In genomic region chr17:66343531-66344078, GRCh38 we compare ENCODE assay signal across 1 cellular context.
TF ChIP-seq lines count a peak whose summit lies in the region.

No MANE protein-coding gene starts in this region.

TF ChIP-seq in K562, 482 proteins besides CTCF, POLR2A, EP300 and RAD21 (continued from another document and continues in another):
- no peak for TF ChIP-seq DEAF1 (CRISPR knock-in tag; IDR thresholded peaks at IDR 0.05)
- no peak for TF ChIP-seq ELK3 (CRISPR knock-in tag; IDR thresholded peaks at IDR 0.05)
- TF ChIP-seq HCFC1 (IDR thresholded peaks at IDR 0.05; ENCODE audit: low read depth, low read length): peak; percentile 39; the same call in 1 of the 2 replicates
- TF ChIP-seq RREB1 (CRISPR knock-in tag; IDR thresholded peaks at IDR 0.05): peak; percentile 92
- TF ChIP-seq ARNT (IDR thresholded peaks at IDR 0.05): peak; percentile 36 to 89; a peak in 2 of 4 replicates
- 0 out of 2 replicates have a peak, but pooled peaks have one; percentile 46 for TF ChIP-seq ZBTB17 (CRISPR knock-in tag; IDR thresholded peaks at IDR 0.05)
- no peak for TF ChIP-seq ZNF12 (CRISPR knock-in tag; IDR thresholded peaks at IDR 0.05)
- peak in 1 of 2 experiments; percentile 89 for TF ChIP-seq AFF1 (IDR thresholded peaks at IDR 0.05; ENCODE audit: low read depth in 1 of 2, partially characterized antibody in 2 of 2)
- no peak for TF ChIP-seq SMARCB1 (IDR thresholded peaks at IDR 0.05; ENCODE audit: insufficient read length, low read depth)
- peak; percentile 49 for TF ChIP-seq TAF9B (IDR thresholded peaks at IDR 0.05; ENCODE audit: partially characterized antibody)
- no peak for TF ChIP-seq ZBTB9 (CRISPR knock-in tag; IDR thresholded peaks at IDR 0.05)
- peak; percentile 98 for TF ChIP-seq HDAC2 (IDR thresholded peaks at IDR 0.05)
- no peak for TF ChIP-seq RFX7 (CRISPR knock-in tag; IDR thresholded peaks at IDR 0.05)
- TF ChIP-seq SETDB1 (IDR thresholded peaks at IDR 0.05; ENCODE audit: low read length): peak; percentile 56
- no peak for TF ChIP-seq GTF2E2 (tag; IDR thresholded peaks at IDR 0.05)
- 0 out of 2 replicates have a peak, but pooled peaks have one; percentile 47 for TF ChIP-seq ZNF449 (CRISPR knock-in tag; IDR thresholded peaks at IDR 0.05)
- TF ChIP-seq ZNF384 (IDR thresholded peaks at IDR 0.05; ENCODE audit: low read depth, low read length): peak; percentile 32; the same call in 1 of the 2 replicates
- peak; percentile 58; the same call in 1 of the 2 replicates for TF ChIP-seq PML (IDR thresholded peaks at IDR 0.05; ENCODE audit: low read length)
- TF ChIP-seq ARID3B (CRISPR knock-in tag; IDR thresholded peaks at IDR 0.05; ENCODE audit: borderline replicate concordance): no peak
- no peak for TF ChIP-seq ZNF395 (CRISPR knock-in tag; IDR thresholded peaks at IDR 0.05)
- TF ChIP-seq CEBPG (CRISPR knock-in tag; IDR thresholded peaks at IDR 0.05): peak; percentile 95
- TF ChIP-seq CEBPG (tag; conservative IDR thresholded peaks at IDR 0.05 in 1 of 2, IDR thresholded peaks at IDR 0.05 in 1 of 2): peak; percentile 97
- TF ChIP-seq SMARCC2 (IDR thresholded peaks at IDR 0.05; ENCODE audit: low read depth): peak; percentile 93
- no peak for TF ChIP-seq NR4A1 (CRISPR knock-in tag; IDR thresholded peaks at IDR 0.05)
- 0 out of 2 replicates have a peak, but pooled peaks have one; percentile 17 for TF ChIP-seq NR4A1 (tag; IDR thresholded peaks at IDR 0.05)
- peak; percentile 59; the same call in 1 of the 2 replicates for TF ChIP-seq STAT5A (IDR thresholded peaks at IDR 0.05; ENCODE audit: borderline replicate concordance, low read length)
- peak; percentile 93 for TF ChIP-seq MECOM (CRISPR knock-in tag; IDR thresholded peaks at IDR 0.05)
- peak; percentile 76; the same call in 1 of the 2 replicates for TF ChIP-seq ADNP (tag; IDR thresholded peaks at IDR 0.05)
- no peak for TF ChIP-seq E2F3 (CRISPR knock-in tag; IDR thresholded peaks at IDR 0.05)
- no peak for TF ChIP-seq ZNF830 (CRISPR knock-in tag; IDR thresholded peaks at IDR 0.05)
- TF ChIP-seq TEAD1 (CRISPR knock-in tag; IDR thresholded peaks at IDR 0.05): 0 out of 4 replicates have a peak, but pooled peaks of 1 of the 2 experiments have one; percentile 39
- peak; percentile 100 for TF ChIP-seq ARID3A (IDR thresholded peaks at IDR 0.05; ENCODE audit: borderline replicate concordance, low read depth, low read length)
